ENCODE assay signal across 21 cellular contexts in the genomic region with DNA sequence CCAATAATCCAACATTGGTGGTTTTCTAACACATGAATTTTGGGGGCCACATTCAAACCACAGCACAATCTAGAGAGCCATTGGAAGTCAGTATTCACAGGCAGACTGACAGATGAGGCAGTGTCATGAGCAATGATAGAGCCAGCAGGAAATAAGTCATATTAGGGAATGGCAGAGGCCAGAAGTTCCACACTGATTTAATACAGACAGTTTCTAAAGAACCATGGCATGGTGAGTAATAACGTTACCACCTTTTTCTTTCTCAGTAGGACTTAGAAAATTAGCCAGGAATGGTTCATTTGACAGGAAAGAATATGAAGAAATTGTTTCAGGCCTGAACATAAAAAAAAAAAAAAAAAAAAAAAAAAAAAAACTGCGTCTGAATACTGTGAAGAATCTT.
DNase-seq lines count a peak whose midpoint lies in the region; FAIRE-seq and TF ChIP-seq lines count a peak whose summit lies in the region.
"Had no signal": no experiment of that assay in that cellular context is flagged by ENCODE, and none has a peak within 500 bp of the region (broad histone marks: within the 10 kb centered on the region; RNA-seq: fewer than 3 reads in every experiment).

No MANE protein-coding gene starts in this region.

- H3K27me3 Mint-ChIP-seq in immature natural killer cell (ENCODE audit: low read depth in 3 of 3): peaks cover 2 to 4% (median 4%) of the 10 kb centered on the region in 3 donors
- peaks cover 19% of the 10 kb centered on the region for H3K27me3 Mint-ChIP-seq in type B pancreatic cell
- H3K27me3 Mint-ChIP-seq: B cell had no signal

- H3K27ac ChIP-seq in epithelial cell of prostate: peak overlapping the region; percentile 48
- H3K27ac ChIP-seq: HL-60, SJSA1 had no signal

- FAIRE-seq in GM12892 (lab: Jason Lieb, UNC): no peak
- FAIRE-seq: GM19239 had no signal

- H3K27ac Mint-ChIP-seq in immature natural killer cell (no peak overlapping the region), type B pancreatic cell (no peak overlapping the region)
- H3K27ac Mint-ChIP-seq: B cell; CD4-positive, CD25-positive, alpha-beta regulatory T cell had no signal

- H3K36me3 Mint-ChIP-seq in immature natural killer cell (no peaks in the 10 kb centered on the region), type B pancreatic cell (no peaks in the 10 kb centered on the region)
- H3K36me3 Mint-ChIP-seq: CD4-positive, CD25-positive, alpha-beta regulatory T cell had no signal

- TF ChIP-seq CTCF in type B pancreatic cell (conservative IDR thresholded peaks at IDR 0.05): no peak

- H3K9me3 Mint-ChIP-seq in immature natural killer cell (no peaks in the 10 kb centered on the region), type B pancreatic cell (no peaks in the 10 kb centered on the region)

- no peak overlapping the region for H3K4me3 Mint-ChIP-seq in immature natural killer cell
- H3K4me3 Mint-ChIP-seq in type B pancreatic cell: no peak overlapping the region
- H3K4me3 Mint-ChIP-seq: B cell; CD4-positive, CD25-positive, alpha-beta regulatory T cell had no signal

- H3K4me1 Mint-ChIP-seq in immature natural killer cell (no peaks in the 10 kb centered on the region), type B pancreatic cell (ENCODE audit: unreplicated experiment) (no peaks in the 10 kb centered on the region)
- H3K4me1 Mint-ChIP-seq: B cell; CD4-positive, CD25-positive, alpha-beta regulatory T cell had no signal

- TF ChIP-seq POLR2A in GM12892 (IDR thresholded peaks at IDR 0.05; ENCODE audit: low read depth, low read length): no peak

- DNase-seq in HT1080 (ENCODE audit: low read depth) (peak; percentile 75), epithelial cell of prostate (ENCODE audit: low read depth, low spot score) (no peak), kidney tubule cell (ENCODE audit: low spot score) (peak; percentile 25), NCI-H526 (lab: John Stamatoyannopoulos, UW) (no peak), immature natural killer cell (no peak), type B pancreatic cell (ENCODE audit: extremely low spot score, unreplicated experiment) (no peak), GM12892 (ENCODE audit: insufficient read length) (no peak)
- DNase-seq: ACHN; CD4-positive, CD25-positive, alpha-beta regulatory T cell; COR-L47; GDM1; GOT3; NCI-H1417 treated with DMSO at 0.1 percent for 48 hours; NCI-H187 treated with DMSO at 0.1 percent for 48 hours; NCI-H226; NCI-H524 treated with DMSO at 0.1 percent for 48 hours; PC-3 had no signal

Comparison
In these comparisons a context has a peak if more than half of its experiments do, and no peak if none do; other contexts are left out.
1. DNase-seq: peak in HT1080 (single experiment) and kidney tubule cell (single experiment); none in epithelial cell of prostate (single experiment), NCI-H526 (0 of 2), immature natural killer cell (0 of 3), type B pancreatic cell (single experiment) and GM12892 (single experiment).